ENCODE assay signal across 8 cellular contexts in genomic region chr12:20492251-20492728, GRCh38.
DNase-seq lines count a peak whose midpoint lies in the region; ATAC-seq, FAIRE-seq and TF ChIP-seq lines count a peak whose summit lies in the region.

No MANE protein-coding gene starts in this region.

- no peaks in the 10 kb centered on the region for H3K36me3 Mint-ChIP-seq in endothelial cell (ENCODE audit: low read depth, unreplicated experiment)

- H3K27ac Mint-ChIP-seq in endothelial cell (ENCODE audit: unreplicated experiment), result peak overlapping the region; percentile 27

- DNase-seq in stimulated activated CD4-positive, alpha-beta T cell treated with anti-CD3 and anti-CD28 coated beads, Interleukin-1b, Interleukin-23, amount 100 ng/mL, for 48 hours, result peak; percentile 10
- DNase-seq in stimulated activated CD4-positive, alpha-beta T cell treated with anti-CD3 and anti-CD28 coated beads, Interleukin-2, amount 100 ng/mL, for 48 hours, result no peak
- DNase-seq in OCI-M1 (lab: John Stamatoyannopoulos, UW), result peak; percentile 85
- no peak for DNase-seq in endothelial cell (ENCODE audit: low spot score)
- DNase-seq in urothelium cell line (ENCODE audit: low spot score), result peak; percentile 66
- DNase-seq in amygdala (lab: John Stamatoyannopoulos, UW), result no peak
- no peak for DNase-seq in hippocampal formation (lab: John Stamatoyannopoulos, UW)

- no peak for ATAC-seq in GM18861 (IDR thresholded peaks at IDR 0.05; ENCODE audit: unreplicated experiment)

- no peaks in the 10 kb centered on the region for H3K27me3 Mint-ChIP-seq in endothelial cell (ENCODE audit: unreplicated experiment)

- H3K9me3 Mint-ChIP-seq in endothelial cell (ENCODE audit: unreplicated experiment), result no peaks in the 10 kb centered on the region

- H3K4me3 Mint-ChIP-seq in endothelial cell (ENCODE audit: unreplicated experiment), result no peak overlapping the region

- peaks cover 5% of the 10 kb centered on the region for H3K4me1 Mint-ChIP-seq in endothelial cell (ENCODE audit: unreplicated experiment)

- no peak for TF ChIP-seq CTCF in endothelial cell (IDR thresholded peaks at IDR 0.05; ENCODE audit: unreplicated experiment)

- FAIRE-seq in urothelium cell line (lab: Jason Lieb, UNC), result no peak

Comparison
In these comparisons a context has a peak if more than half of its experiments do, and no peak if none do; other contexts are left out.
1. DNase-seq: peak in stimulated activated CD4-positive, alpha-beta T cell treated with anti-CD3 and anti-CD28 coated beads, Interleukin-1b, Interleukin-23, amount 100 ng/mL, for 48 hours (single experiment), OCI-M1 (single experiment) and urothelium cell line (single experiment); none in stimulated activated CD4-positive, alpha-beta T cell treated with anti-CD3 and anti-CD28 coated beads, Interleukin-2, amount 100 ng/mL, for 48 hours (0 of 2), endothelial cell (single experiment), amygdala (0 of 56) and hippocampal formation (0 of 2).